Comparison of ENCODE assay signal across 8 cellular contexts in the genomic region with DNA sequence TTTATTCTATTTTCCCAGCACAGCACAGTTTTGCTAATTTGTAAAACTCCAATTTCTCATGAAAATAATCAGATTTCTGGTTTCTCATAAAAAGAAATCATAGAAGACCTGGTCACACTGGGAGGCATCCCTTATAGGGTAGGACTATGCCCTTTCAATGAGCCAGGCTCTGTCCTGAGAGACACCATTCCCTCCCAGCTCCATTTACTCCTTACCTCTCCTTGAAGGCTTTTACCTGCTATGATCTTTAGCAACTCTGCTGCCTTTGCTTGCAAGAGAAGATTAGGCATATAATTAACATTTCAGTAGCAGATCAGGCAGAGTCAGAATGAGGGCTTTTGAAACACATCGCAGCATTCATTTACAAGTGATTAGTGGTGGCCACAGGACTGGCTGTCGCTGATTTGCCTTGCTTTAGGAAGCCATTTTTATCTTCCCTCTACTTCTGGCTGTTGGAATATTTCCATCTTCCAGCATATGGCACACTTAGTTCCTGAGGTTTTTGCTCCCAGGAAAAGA.
DNase-seq lines count a peak whose midpoint lies in the region; ATAC-seq and TF ChIP-seq lines count a peak whose summit lies in the region.
"Not testable (repeated sequence)": the region's sequence is repeated elsewhere in the genome, so short reads cannot be mapped to it uniquely, and the experiment has no call there.

No MANE protein-coding gene starts in this region.

- H3K36me3 ChIP-seq in H7 (replicated peaks; ENCODE audit: control insufficient read depth, insufficient read depth, low read length); HUES6 (ENCODE audit: control insufficient read depth, insufficient read depth, low read length); iPS-18a (ENCODE audit: control insufficient read depth, low read depth, low read length): not testable (repeated sequence)

- H3K4me1 Mint-ChIP-seq in brain: peaks cover 17% of the 10 kb centered on the region
- H3K4me1 Mint-ChIP-seq in glutamatergic neuron (ENCODE audit: low read depth, unreplicated experiment); stimulated activated memory B cell treated with anti-CD40 and anti-IgM and Interleukin-4, amounts not matched to agents 10 μg/mL and 1 μg/mL and 100 μg/mL, for 72 hours: not testable (repeated sequence)

- not testable (repeated sequence) for H3K36me3 Mint-ChIP-seq in brain; glutamatergic neuron (ENCODE audit: unreplicated experiment); stimulated activated memory B cell treated with anti-CD40 and anti-IgM and Interleukin-4, amounts not matched to agents 10 μg/mL and 1 μg/mL and 100 μg/mL, for 72 hours

- H3K4me1 ChIP-seq in HUES6 (ENCODE audit: control insufficient read depth, insufficient read depth, low read length): peaks cover 21% of the 10 kb centered on the region
- H3K4me1 ChIP-seq in iPS-18a (ENCODE audit: control insufficient read depth, low read depth, low read length): not testable (repeated sequence)

- peak overlapping the region; percentile 6 for H3K4me3 ChIP-seq in H7 (ENCODE audit: insufficient read depth, low read depth, low read length)
- H3K4me3 ChIP-seq in HUES6 (ENCODE audit: low read depth, low read length): peak overlapping the region; percentile 43
- peak overlapping the region; percentile 49 for H3K4me3 ChIP-seq in iPS-18a (ENCODE audit: low read length)

- H3K27ac Mint-ChIP-seq in brain (peak overlapping the region in 3 of 5 experiments; percentile 82 to 95 (median 94)), glutamatergic neuron (ENCODE audit: unreplicated experiment) (peak overlapping the region; percentile 85)
- not testable (repeated sequence) for H3K27ac Mint-ChIP-seq in stimulated activated memory B cell treated with anti-CD40 and anti-IgM and Interleukin-4, amounts not matched to agents 10 μg/mL and 1 μg/mL and 100 μg/mL, for 72 hours

- peak; percentile 53 for ATAC-seq in stimulated activated memory B cell treated with anti-CD40 and anti-IgM and Interleukin-4, amounts not matched to agents 10 μg/mL and 1 μg/mL and 100 μg/mL, for 72 hours

- H3K4me3 Mint-ChIP-seq in brain: peak overlapping the region in 1 of 5 experiments; percentile 55
- not testable (repeated sequence) for H3K4me3 Mint-ChIP-seq in glutamatergic neuron (ENCODE audit: unreplicated experiment); stimulated activated memory B cell treated with anti-CD40 and anti-IgM and Interleukin-4, amounts not matched to agents 10 μg/mL and 1 μg/mL and 100 μg/mL, for 72 hours

- H3K9ac ChIP-seq in HUES6 (ENCODE audit: low read length): peak overlapping the region; percentile 70
- peak overlapping the region; percentile 64 for H3K9ac ChIP-seq in iPS-18a (ENCODE audit: low read length)

- H3K9me3 Mint-ChIP-seq in brain; glutamatergic neuron (ENCODE audit: unreplicated experiment); stimulated activated memory B cell treated with anti-CD40 and anti-IgM and Interleukin-4, amounts not matched to agents 10 μg/mL and 1 μg/mL and 100 μg/mL, for 72 hours: not testable (repeated sequence)

- H3K27me3 Mint-ChIP-seq in brain; glutamatergic neuron (ENCODE audit: unreplicated experiment); stimulated activated memory B cell treated with anti-CD40 and anti-IgM and Interleukin-4, amounts not matched to agents 10 μg/mL and 1 μg/mL and 100 μg/mL, for 72 hours: not testable (repeated sequence)

- DNase-seq in ELF-1 (ENCODE audit: low read depth, low spot score) (peak; percentile 7), myocyte (ENCODE audit: low read depth) (peak; percentile 1)
- not testable (repeated sequence) for DNase-seq in H7, glutamatergic neuron

- H3K9me3 ChIP-seq in HUES6 (ENCODE audit: control insufficient read depth, insufficient read depth, low read depth, low read length); iPS-18a (ENCODE audit: control insufficient read depth, low read depth, low read length): not testable (repeated sequence)

- H3K27ac ChIP-seq in HUES6 (ENCODE audit: low read depth, low read length): peak overlapping the region; percentile 86
- H3K27ac ChIP-seq in iPS-18a (ENCODE audit: low read length): peak overlapping the region; percentile 70

- H3K27me3 ChIP-seq in H7 (ENCODE audit: control insufficient read depth, insufficient read depth, low read length); HUES6 (ENCODE audit: control insufficient read depth, insufficient read depth, low read length); iPS-18a (ENCODE audit: control insufficient read depth, insufficient read depth, low read length): not testable (repeated sequence)

- TF ChIP-seq CTCF in brain (conservative IDR thresholded peaks at IDR 0.05); glutamatergic neuron (IDR thresholded peaks at IDR 0.05; ENCODE audit: partially characterized antibody, unreplicated experiment): not testable (repeated sequence)
